In genomic region chr9:111393971-111394370, GRCh38 we compare ENCODE assay signal across 19 cellular contexts.
DNase-seq lines count a peak whose midpoint lies in the region; ATAC-seq, FAIRE-seq and TF ChIP-seq lines count a peak whose summit lies in the region.
"Had no signal": no experiment of that assay in that cellular context is flagged by ENCODE, and none has a peak within 500 bp of the region (broad histone marks: within the 10 kb centered on the region; RNA-seq: fewer than 3 reads in every experiment).

No MANE protein-coding gene starts in this region.

- POLR2A ChIA-PET in GM12878 (lab: Charles Lee): no interaction called here

- BruUV-seq in GM12878 (replicated peaks; lab: Mats Ljungman, UMichigan): no TSS peak

- no peak for TF ChIP-seq EP300 in GM12878 (IDR thresholded peaks at IDR 0.05; ENCODE audit: borderline replicate concordance in 1 of 2, control insufficient read depth in 1 of 2, low read depth in 2 of 2, low read length in 2 of 2)

- H2AFZ ChIP-seq in GM12878 (ENCODE audit: control insufficient read depth, low read depth, low read length): no peak overlapping the region
- H2AFZ ChIP-seq: GM23248 had no signal

- WGBS in GM12878 (ENCODE audit: insufficient coverage, insufficient replicate concordance, low lambda C conversion rate, missing lambda C conversion rate): 95% methylated on average over 1 of the region's 1 CpG

- SMC1A ChIA-PET in GM12878 (lab: Charles Lee; ENCODE audit: uncharacterized antibody, unreplicated experiment): interaction anchor here (0.5 kb wide), 1 partner anchor 299 kb away, joined by 3 read pairs; no protein-coding TSS in a partner anchor

- in situ Hi-C loops in astrocyte of the cerebellum (cut with HindIII; ENCODE audit: low sequenced_read_pairs) (no loop called here), GM12878 (cut with MboI) (no loop called here)

- peak; percentile 65 for DNase-seq in astrocyte of the cerebellum (ENCODE audit: low read depth)
- DNase-seq in GM12878 (ENCODE audit: low read depth, low spot score): no peak
- no peak for DNase-seq in endothelial cell (ENCODE audit: low spot score)
- no peak for DNase-seq in SW480 (ENCODE audit: low spot score)
- DNase-seq in NCI-H526 (lab: John Stamatoyannopoulos, UW): no peak
- DNase-seq: C1 segment of cervical spinal cord; Calu3; CD4-positive, alpha-beta memory T cell; COR-L47; DMS53; DMS79 treated with DMSO at 0.1 percent for 48 hours; GF-D8; GM23248; H7; HCEC 1CT had no signal

- peaks cover 8 to 20% of the 10 kb centered on the region in 2 experiments for H3K36me3 ChIP-seq in GM12878 (ENCODE audit: control insufficient read depth in 2 of 2, insufficient read depth in 2 of 2, low read length in 1 of 2)

- H3K9me3 Mint-ChIP-seq in activated T-helper 17 cell treated with anti-CD3 and anti-CD28 coated beads, Interleukin-2, amount 50 U/mL, for 72 hours: no peaks in the 10 kb centered on the region
- no peaks in the 10 kb centered on the region for H3K9me3 Mint-ChIP-seq in endothelial cell (ENCODE audit: unreplicated experiment)
- H3K9me3 Mint-ChIP-seq: CD4-positive, alpha-beta memory T cell had no signal

- no peaks in the 10 kb centered on the region for H3K4me1 ChIP-seq in GM12878 (ENCODE audit: control insufficient read depth, insufficient read depth, low read length)

- FAIRE-seq in GM12878 (lab: Jason Lieb, UNC): peak; percentile 18
- FAIRE-seq: GM19239, H1 had no signal

- intact Hi-C loops in GM12878 (cut with micrococcal nuclease; ENCODE audit: unreplicated experiment): loop anchor here (10.0 kb wide), 1 partner anchor 759 kb away; no protein-coding TSS in a partner anchor

- H3K4me3 Mint-ChIP-seq in activated T-helper 17 cell treated with anti-CD3 and anti-CD28 coated beads, Interleukin-2, amount 50 U/mL, for 72 hours: no peak overlapping the region
- H3K4me3 Mint-ChIP-seq in endothelial cell (ENCODE audit: unreplicated experiment): no peak overlapping the region
- H3K4me3 Mint-ChIP-seq: CD4-positive, alpha-beta memory T cell had no signal

- RAD21 ChIA-PET in GM12878 (lab: Charles Lee; ENCODE audit: unreplicated experiment): no interaction called here

- TF ChIP-seq POLR2A in GM12878 (IDR thresholded peaks at IDR 0.05; ENCODE audit: low read depth, low read length): no peak

- CTCF ChIA-PET in GM12878 (lab: Yijun Ruan, JAX): no interaction called here

- no peaks in the 10 kb centered on the region for H3K27me3 Mint-ChIP-seq in activated T-helper 17 cell treated with anti-CD3 and anti-CD28 coated beads, Interleukin-2, amount 50 U/mL, for 72 hours
- H3K27me3 Mint-ChIP-seq in endothelial cell (ENCODE audit: unreplicated experiment): peaks cover 3% of the 10 kb centered on the region
- H3K27me3 Mint-ChIP-seq: CD4-positive, alpha-beta memory T cell had no signal

- no peak for TF ChIP-seq CTCF in astrocyte of the cerebellum (IDR thresholded peaks at IDR 0.05; ENCODE audit: low read depth, low read length, missing control alignments)
- TF ChIP-seq CTCF in GM12878 (IDR thresholded peaks at IDR 0.05 in 2 of 3, conservative IDR thresholded peaks at IDR 0.05 in 1 of 3; ENCODE audit: control insufficient read depth in 2 of 3, extremely low read depth in 1 of 3, insufficient read depth in 1 of 3, low read depth in 3 of 3, low read length in 3 of 3): no peak
- TF ChIP-seq CTCF in endothelial cell (IDR thresholded peaks at IDR 0.05; ENCODE audit: unreplicated experiment): no peak

- no peaks in the 10 kb centered on the region for H4K20me1 ChIP-seq in GM12878 (ENCODE audit: control insufficient read depth, insufficient read depth)

- H3K9me3 ChIP-seq in GM12878 (replicated peaks; ENCODE audit: control insufficient read depth, insufficient read depth, low read length): no peaks in the 10 kb centered on the region

- H3K27me3 ChIP-seq in GM12878 (replicated peaks in 1 of 2; ENCODE audit: control insufficient read depth in 2 of 2, insufficient read depth in 2 of 2, low read length in 1 of 2): no peaks in the 10 kb centered on the region

- no peak overlapping the region for H3K4me2 ChIP-seq in GM12878 (ENCODE audit: control insufficient read depth, insufficient read depth)

- no peak overlapping the region for H3K9ac ChIP-seq in GM12878 (ENCODE audit: control insufficient read depth, insufficient read depth, low read length)
- H3K9ac ChIP-seq: GM23248 had no signal

- no peaks in the 10 kb centered on the region for H3K36me3 Mint-ChIP-seq in activated T-helper 17 cell treated with anti-CD3 and anti-CD28 coated beads, Interleukin-2, amount 50 U/mL, for 72 hours (ENCODE audit: low read depth)
- peaks cover 27% of the 10 kb centered on the region for H3K36me3 Mint-ChIP-seq in endothelial cell (ENCODE audit: low read depth, unreplicated experiment)

- TF ChIP-seq RAD21 in GM12878 (IDR thresholded peaks at IDR 0.05; ENCODE audit: insufficient read depth, low read depth, low read length): no peak

- H3K4me1 Mint-ChIP-seq in activated T-helper 17 cell treated with anti-CD3 and anti-CD28 coated beads, Interleukin-2, amount 50 U/mL, for 72 hours: peaks cover 11% of the 10 kb centered on the region
- no peaks in the 10 kb centered on the region for H3K4me1 Mint-ChIP-seq in endothelial cell (ENCODE audit: unreplicated experiment)
- H3K4me1 Mint-ChIP-seq: CD4-positive, alpha-beta memory T cell had no signal

- peak overlapping the region; percentile 43 for H3K27ac Mint-ChIP-seq in activated T-helper 17 cell treated with anti-CD3 and anti-CD28 coated beads, Interleukin-2, amount 50 U/mL, for 72 hours
- H3K27ac Mint-ChIP-seq in endothelial cell (ENCODE audit: unreplicated experiment): no peak overlapping the region

- ATAC-seq in activated T-helper 17 cell treated with anti-CD3 and anti-CD28 coated beads, Interleukin-2, amount 50 U/mL, for 72 hours (replicated peaks): no peak
- no peak for ATAC-seq in GM12878
- ATAC-seq in HG03139 (IDR thresholded peaks at IDR 0.05; ENCODE audit: unreplicated experiment): no peak

- no peaks in the 10 kb centered on the region for H3K79me2 ChIP-seq in GM12878 (ENCODE audit: control insufficient read depth, insufficient read depth, low read length)

- no peak overlapping the region for H3K4me3 ChIP-seq in astrocyte of the cerebellum (ENCODE audit: low read depth, low read length)
- H3K4me3 ChIP-seq in GM12878: no peak overlapping the region
- H3K4me3 ChIP-seq: GM23248 had no signal

- no peak overlapping the region for H3K27ac ChIP-seq in GM12878 (ENCODE audit: control insufficient read depth, insufficient read depth)
- H3K27ac ChIP-seq: GM23248 had no signal

TF ChIP-seq in GM12878, 131 proteins besides CTCF, POLR2A, EP300 and RAD21 (continues in another document):
- TF ChIP-seq USF2 (IDR thresholded peaks at IDR 0.05; ENCODE audit: borderline replicate concordance, low read depth, low read length) (no peak), ZSCAN29 (IDR thresholded peaks at IDR 0.05) (no peak), ESRRA (IDR thresholded peaks at IDR 0.05; ENCODE audit: low read length) (no peak), SIX5 (IDR thresholded peaks at IDR 0.05; ENCODE audit: low read depth, low read length, severe bottlenecking) (no peak), ZZZ3 (IDR thresholded peaks at IDR 0.05; ENCODE audit: control insufficient read depth, insufficient read length, low read depth) (no peak)
- TF ChIP-seq, protein P1, sequence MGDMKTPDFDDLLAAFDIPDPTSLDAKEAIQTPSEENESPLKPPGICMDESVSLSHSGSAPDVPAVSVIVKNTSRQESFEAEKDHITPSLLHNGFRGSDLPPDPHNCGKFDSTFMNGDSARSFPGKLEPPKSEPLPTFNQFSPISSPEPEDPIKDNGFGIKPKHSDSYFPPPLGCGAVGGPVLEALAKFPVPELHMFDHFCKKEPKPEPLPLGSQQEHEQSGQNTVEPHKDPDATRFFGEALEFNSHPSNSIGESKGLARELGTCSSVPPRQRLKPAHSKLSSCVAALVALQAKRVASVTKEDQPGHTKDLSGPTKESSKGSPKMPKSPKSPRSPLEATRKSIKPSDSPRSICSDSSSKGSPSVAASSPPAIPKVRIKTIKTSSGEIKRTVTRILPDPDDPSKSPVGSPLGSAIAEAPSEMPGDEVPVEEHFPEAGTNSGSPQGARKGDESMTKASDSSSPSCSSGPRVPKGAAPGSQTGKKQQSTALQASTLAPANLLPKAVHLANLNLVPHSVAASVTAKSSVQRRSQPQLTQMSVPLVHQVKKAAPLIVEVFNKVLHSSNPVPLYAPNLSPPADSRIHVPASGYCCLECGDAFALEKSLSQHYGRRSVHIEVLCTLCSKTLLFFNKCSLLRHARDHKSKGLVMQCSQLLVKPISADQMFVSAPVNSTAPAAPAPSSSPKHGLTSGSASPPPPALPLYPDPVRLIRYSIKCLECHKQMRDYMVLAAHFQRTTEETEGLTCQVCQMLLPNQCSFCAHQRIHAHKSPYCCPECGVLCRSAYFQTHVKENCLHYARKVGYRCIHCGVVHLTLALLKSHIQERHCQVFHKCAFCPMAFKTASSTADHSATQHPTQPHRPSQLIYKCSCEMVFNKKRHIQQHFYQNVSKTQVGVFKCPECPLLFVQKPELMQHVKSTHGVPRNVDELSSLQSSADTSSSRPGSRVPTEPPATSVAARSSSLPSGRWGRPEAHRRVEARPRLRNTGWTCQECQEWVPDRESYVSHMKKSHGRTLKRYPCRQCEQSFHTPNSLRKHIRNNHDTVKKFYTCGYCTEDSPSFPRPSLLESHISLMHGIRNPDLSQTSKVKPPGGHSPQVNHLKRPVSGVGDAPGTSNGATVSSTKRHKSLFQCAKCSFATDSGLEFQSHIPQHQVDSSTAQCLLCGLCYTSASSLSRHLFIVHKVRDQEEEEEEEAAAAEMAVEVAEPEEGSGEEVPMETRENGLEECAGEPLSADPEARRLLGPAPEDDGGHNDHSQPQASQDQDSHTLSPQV (IDR thresholded peaks at IDR 0.05): no peak
- TF ChIP-seq, protein P2, sequence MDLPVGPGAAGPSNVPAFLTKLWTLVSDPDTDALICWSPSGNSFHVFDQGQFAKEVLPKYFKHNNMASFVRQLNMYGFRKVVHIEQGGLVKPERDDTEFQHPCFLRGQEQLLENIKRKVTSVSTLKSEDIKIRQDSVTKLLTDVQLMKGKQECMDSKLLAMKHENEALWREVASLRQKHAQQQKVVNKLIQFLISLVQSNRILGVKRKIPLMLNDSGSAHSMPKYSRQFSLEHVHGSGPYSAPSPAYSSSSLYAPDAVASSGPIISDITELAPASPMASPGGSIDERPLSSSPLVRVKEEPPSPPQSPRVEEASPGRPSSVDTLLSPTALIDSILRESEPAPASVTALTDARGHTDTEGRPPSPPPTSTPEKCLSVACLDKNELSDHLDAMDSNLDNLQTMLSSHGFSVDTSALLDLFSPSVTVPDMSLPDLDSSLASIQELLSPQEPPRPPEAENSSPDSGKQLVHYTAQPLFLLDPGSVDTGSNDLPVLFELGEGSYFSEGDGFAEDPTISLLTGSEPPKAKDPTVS (IDR thresholded peaks at IDR 0.05; ENCODE audit: low read depth, low read length): no peak
